ENCODE assay signal across 15 cellular contexts in the genomic region with DNA sequence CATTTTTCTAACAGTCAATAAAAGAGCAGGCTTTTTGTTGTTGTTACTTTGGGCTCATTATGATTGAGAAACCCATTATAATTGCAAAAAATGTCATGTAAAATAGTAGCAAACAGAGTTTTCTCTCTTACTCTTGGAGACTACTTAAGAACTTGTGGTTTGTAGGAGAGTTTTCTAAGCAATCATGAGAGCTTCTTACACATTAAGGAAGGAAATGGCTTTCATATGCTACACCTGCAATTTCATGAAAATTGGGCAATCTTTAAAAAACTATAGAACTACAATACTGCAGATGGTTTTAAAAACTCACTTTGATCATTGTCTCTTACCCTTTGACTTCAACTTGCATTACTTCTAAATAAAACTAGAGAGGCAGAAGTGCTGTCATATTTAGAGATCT.
A peak's percentile ranks its signal among the peaks of the same experiment; 100 is the strongest.
DNase-seq lines count a peak whose midpoint lies in the region; ATAC-seq and TF ChIP-seq lines count a peak whose summit lies in the region.
"Had no signal": no experiment of that assay in that cellular context is flagged by ENCODE, and none has a peak within 500 bp of the region (broad histone marks: within the 10 kb centered on the region; RNA-seq: fewer than 3 reads in every experiment).

No MANE protein-coding gene starts in this region.

- H3K27ac ChIP-seq in DND-41 (ENCODE audit: low read length): peak overlapping the region; percentile 73
- H3K27ac ChIP-seq in GM23338 (ENCODE audit: low read depth): no peak overlapping the region
- H3K27ac ChIP-seq in mesenchymal stem cell (ENCODE audit: low read length, poor library complexity, severe bottlenecking): no peak overlapping the region
- no peak overlapping the region for H3K27ac ChIP-seq in CD4-positive, alpha-beta T cell (ENCODE audit: low read depth, low read length)
- H3K27ac ChIP-seq: A549, BLaER1, KMS-11 had no signal

- H4K20me1 ChIP-seq in DND-41 (ENCODE audit: insufficient read depth, low read length) (no peaks in the 10 kb centered on the region), GM23338 (replicated peaks; ENCODE audit: insufficient read depth) (no peaks in the 10 kb centered on the region)
- H4K20me1 ChIP-seq: BLaER1 had no signal

- TF ChIP-seq CTCF in DND-41 (IDR thresholded peaks at IDR 0.05; ENCODE audit: borderline replicate concordance, extremely low read depth, low read length, poor library complexity, severe bottlenecking) (no peak), GM23338 (conservative IDR thresholded peaks at IDR 0.05; ENCODE audit: low read depth in 2 of 2) (no peak)
- no peak for TF ChIP-seq CTCF in CD4-positive, alpha-beta T cell (IDR thresholded peaks at IDR 0.05)

- H3K79me1 ChIP-seq in mesenchymal stem cell (replicated peaks; ENCODE audit: low read length, poor library complexity, severe bottlenecking): no peaks in the 10 kb centered on the region

- H2AK5ac ChIP-seq in mesenchymal stem cell (ENCODE audit: low read length, severe bottlenecking): no peak overlapping the region

- no peaks in the 10 kb centered on the region for H3K9me2 ChIP-seq in GM23338 (ENCODE audit: insufficient read depth)

- H3K9ac ChIP-seq in DND-41 (ENCODE audit: low read depth, low read length) (peak overlapping the region; percentile 6; the same call in 1 of the 2 replicates), mesenchymal stem cell (ENCODE audit: low read length) (no peak overlapping the region)
- H3K9ac ChIP-seq: BLaER1, KMS-11 had no signal

- H3K36me3 Mint-ChIP-seq in GM23338 (ENCODE audit: low read depth): no peaks in the 10 kb centered on the region
- no peaks in the 10 kb centered on the region for H3K36me3 Mint-ChIP-seq in CD4-positive, alpha-beta T cell (ENCODE audit: low read depth)

- peak; percentile 95 for ATAC-seq in DND-41 (ENCODE audit: insufficient read depth, low read depth)
- ATAC-seq in GM23338: no peak
- ATAC-seq in CD4-positive, alpha-beta T cell (ENCODE audit: poor library complexity): no peak
- no peak for ATAC-seq in GM18505 (IDR thresholded peaks at IDR 0.05; ENCODE audit: unreplicated experiment)
- ATAC-seq: A549 had no signal

- CTCF ChIA-PET in CD4-positive, alpha-beta T cell (lab: Charles Lee): no interaction called here

- no peak overlapping the region for H3K18ac ChIP-seq in mesenchymal stem cell (ENCODE audit: low read depth in 1 of 2, low read length in 2 of 2)

- H4K8ac ChIP-seq in mesenchymal stem cell (ENCODE audit: low read length): no peak overlapping the region

- peaks cover 25% of the 10 kb centered on the region for H3K4me1 ChIP-seq in DND-41 (ENCODE audit: insufficient read depth, low read length)
- H3K4me1 ChIP-seq in GM23338 (ENCODE audit: insufficient read depth): peaks cover 12% of the 10 kb centered on the region; the same call in 1 of the 2 replicates
- no peaks in the 10 kb centered on the region for H3K4me1 ChIP-seq in mesenchymal stem cell (ENCODE audit: control insufficient read depth, insufficient read depth, low read depth, low read length)
- H3K4me1 ChIP-seq: A549, BLaER1 had no signal

- H2AFZ ChIP-seq in DND-41 (ENCODE audit: low read depth, low read length) (peak overlapping the region; percentile 14; the same call in 1 of the 2 replicates), GM23338 (peak overlapping the region; percentile 38; the same call in 1 of the 2 replicates), mesenchymal stem cell (ENCODE audit: low read depth, low read length) (no peak overlapping the region)

- H3K27me3 ChIP-seq in DND-41 (ENCODE audit: insufficient read depth, low read length, poor library complexity) (no peaks in the 10 kb centered on the region), GM23338 (ENCODE audit: insufficient read depth) (no peaks in the 10 kb centered on the region), mesenchymal stem cell (ENCODE audit: control insufficient read depth in 1 of 2, insufficient read depth in 1 of 2, low read length in 2 of 2) (no peaks in the 10 kb centered on the region)
- H3K27me3 ChIP-seq in CD4-positive, alpha-beta T cell (ENCODE audit: control insufficient read depth, insufficient read depth, low read length): no peaks in the 10 kb centered on the region
- H3K27me3 ChIP-seq: BLaER1 had no signal

- no peak overlapping the region for H3K4me3 ChIP-seq in DND-41 (ENCODE audit: low read depth in 1 of 2, low read length in 2 of 2)
- no peak overlapping the region for H3K4me3 ChIP-seq in GM23338
- no peak overlapping the region for H3K4me3 ChIP-seq in mesenchymal stem cell (ENCODE audit: insufficient read depth in 1 of 2, low read depth in 1 of 2, low read length in 2 of 2)
- H3K4me3 ChIP-seq: A549, BLaER1 had no signal

- H2BK5ac ChIP-seq in mesenchymal stem cell (ENCODE audit: low read depth, low read length, poor library complexity, severe bottlenecking): peak overlapping the region; percentile 8

- intact Hi-C loops in CD4-positive, alpha-beta T cell (cut with DNase I, micrococcal nuclease): no loop called here

- no peaks in the 10 kb centered on the region for H3K27me3 Mint-ChIP-seq in GM23338 (ENCODE audit: insufficient read depth, low read depth, poor library complexity)
- no peaks in the 10 kb centered on the region for H3K27me3 Mint-ChIP-seq in CD4-positive, alpha-beta T cell

- no peak overlapping the region for H3K4ac ChIP-seq in mesenchymal stem cell (ENCODE audit: low read depth in 1 of 2, low read length in 2 of 2)

- no peak for DNase-seq in DND-41
- no peak for DNase-seq in GM23338 (ENCODE audit: low spot score)
- DNase-seq in NCI-H69 (lab: John Stamatoyannopoulos, UW): peak; percentile 5
- DNase-seq in mesenchymal stem cell: no peak
- no peak for DNase-seq in COR-L47 (lab: John Stamatoyannopoulos, UW)
- DNase-seq in CD4-positive, alpha-beta T cell: no peak
- DNase-seq: DMS79, EL, GOT3, H9, IMR-90 had no signal

- no peak overlapping the region for H3K14ac ChIP-seq in mesenchymal stem cell (ENCODE audit: low read length in 2 of 2)

- no peaks in the 10 kb centered on the region for H3K9me3 ChIP-seq in DND-41 (ENCODE audit: insufficient read depth, low read length, severe bottlenecking)
- no peaks in the 10 kb centered on the region for H3K9me3 ChIP-seq in mesenchymal stem cell (ENCODE audit: control insufficient read depth, low read length)
- H3K9me3 ChIP-seq in CD4-positive, alpha-beta T cell (ENCODE audit: control insufficient read depth, low read length): no peaks in the 10 kb centered on the region
- H3K9me3 ChIP-seq: A549, BLaER1 had no signal

- no peaks in the 10 kb centered on the region for H3F3A ChIP-seq in GM23338 (replicated peaks; ENCODE audit: low read depth)

- no peak for TF ChIP-seq POLR2A in GM18505 (IDR thresholded peaks at IDR 0.05; ENCODE audit: borderline replicate concordance, extremely low read depth, insufficient read depth, insufficient read length)

- H2BK120ac ChIP-seq in mesenchymal stem cell (ENCODE audit: low read depth, low read length): no peak overlapping the region

- no peak overlapping the region for H2BK12ac ChIP-seq in mesenchymal stem cell (ENCODE audit: low read length in 2 of 2)

- no peak overlapping the region for H3K27ac Mint-ChIP-seq in GM23338
- H3K27ac Mint-ChIP-seq in CD4-positive, alpha-beta T cell: no peak overlapping the region
- H3K27ac Mint-ChIP-seq: H9 had no signal

- no peak overlapping the region for H4K91ac ChIP-seq in mesenchymal stem cell (ENCODE audit: low read length)

- POLR2A ChIA-PET in CD4-positive, alpha-beta T cell (lab: Charles Lee): no interaction called here

- H3K4me1 Mint-ChIP-seq in GM23338: peaks cover 20% of the 10 kb centered on the region
- H3K4me1 Mint-ChIP-seq in CD4-positive, alpha-beta T cell (ENCODE audit: low read depth): no peaks in the 10 kb centered on the region

- H3K36me3 ChIP-seq in DND-41 (ENCODE audit: insufficient read depth, low read length): no peaks in the 10 kb centered on the region
- H3K36me3 ChIP-seq in GM23338 (ENCODE audit: insufficient read depth): no peaks in the 10 kb centered on the region
- H3K36me3 ChIP-seq in mesenchymal stem cell (ENCODE audit: control insufficient read depth in 1 of 2, insufficient read depth in 2 of 2, low read depth in 1 of 2, low read length in 2 of 2): no peaks in the 10 kb centered on the region
- H3K36me3 ChIP-seq: BLaER1 had no signal

- H3K23ac ChIP-seq in mesenchymal stem cell (ENCODE audit: low read length in 2 of 2): no peak overlapping the region

- no peak overlapping the region for H3K4me3 Mint-ChIP-seq in GM23338
- no peak overlapping the region for H3K4me3 Mint-ChIP-seq in CD4-positive, alpha-beta T cell
- H3K4me3 Mint-ChIP-seq: H9 had no signal

- no peak overlapping the region for H2BK15ac ChIP-seq in mesenchymal stem cell (ENCODE audit: low read depth, poor library complexity, severe bottlenecking)

- H3K4me2 ChIP-seq in DND-41 (ENCODE audit: insufficient read depth, low read length) (peak overlapping the region; percentile 37; the same call in 1 of the 2 replicates), GM23338 (0 out of 2 replicates have a peak overlapping the region, but pooled peaks have one; percentile 10), mesenchymal stem cell (ENCODE audit: low read length, poor library complexity, severe bottlenecking) (no peak overlapping the region)
- H3K4me2 ChIP-seq: A549, BLaER1, KMS-11 had no signal

- H3K9me3 Mint-ChIP-seq in GM23338: no peaks in the 10 kb centered on the region
- no peaks in the 10 kb centered on the region for H3K9me3 Mint-ChIP-seq in CD4-positive, alpha-beta T cell
- H3K9me3 Mint-ChIP-seq: H9 had no signal

- H3K79me2 ChIP-seq in DND-41 (ENCODE audit: insufficient read depth, low read length) (no peaks in the 10 kb centered on the region), GM23338 (replicated peaks; ENCODE audit: insufficient read depth) (no peaks in the 10 kb centered on the region)

TF ChIP-seq in GM23338, 12 proteins besides CTCF, POLR2A, EP300 and RAD21 (continues in another document):
- TF ChIP-seq, protein P1, sequence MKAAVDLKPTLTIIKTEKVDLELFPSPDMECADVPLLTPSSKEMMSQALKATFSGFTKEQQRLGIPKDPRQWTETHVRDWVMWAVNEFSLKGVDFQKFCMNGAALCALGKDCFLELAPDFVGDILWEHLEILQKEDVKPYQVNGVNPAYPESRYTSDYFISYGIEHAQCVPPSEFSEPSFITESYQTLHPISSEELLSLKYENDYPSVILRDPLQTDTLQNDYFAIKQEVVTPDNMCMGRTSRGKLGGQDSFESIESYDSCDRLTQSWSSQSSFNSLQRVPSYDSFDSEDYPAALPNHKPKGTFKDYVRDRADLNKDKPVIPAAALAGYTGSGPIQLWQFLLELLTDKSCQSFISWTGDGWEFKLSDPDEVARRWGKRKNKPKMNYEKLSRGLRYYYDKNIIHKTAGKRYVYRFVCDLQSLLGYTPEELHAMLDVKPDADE (IDR thresholded peaks at IDR 0.05): no peak
- no peak for TF ChIP-seq ZNF114 (CRISPR knock-in tag; IDR thresholded peaks at IDR 0.05)
- no peak for TF ChIP-seq EZH2phosphoT487 (IDR thresholded peaks at IDR 0.05; ENCODE audit: unreplicated experiment)
- TF ChIP-seq EZH2 (IDR thresholded peaks at IDR 0.05; ENCODE audit: low read depth, unreplicated experiment): no peak
- TF ChIP-seq NANOG (IDR thresholded peaks at IDR 0.05; ENCODE audit: borderline replicate concordance): no peak
